In genomic region chr1:23772049-23772853, GRCh38 we compare ENCODE assay signal across 1 cellular context.
TF ChIP-seq lines count a peak whose summit lies in the region.

No MANE protein-coding gene starts in this region.

TF ChIP-seq in GM23338, 12 proteins besides CTCF, POLR2A, EP300 and RAD21:
- TF ChIP-seq ZNF462 (CRISPR knock-in tag; IDR thresholded peaks at IDR 0.05) (no peak), ZNF331 (CRISPR knock-in tag; IDR thresholded peaks at IDR 0.05; ENCODE audit: low read depth) (no peak), JUNB (IDR thresholded peaks at IDR 0.05; ENCODE audit: unreplicated experiment) (no peak), CREB1 (CRISPR knock-in tag; IDR thresholded peaks at IDR 0.05; ENCODE audit: low read depth) (no peak), ETS1 (IDR thresholded peaks at IDR 0.05) (no peak), EZH2phosphoT487 (IDR thresholded peaks at IDR 0.05; ENCODE audit: unreplicated experiment) (no peak), POLR2AphosphoS5 (IDR thresholded peaks at IDR 0.05; ENCODE audit: low read depth) (no peak), STAT1 (IDR thresholded peaks at IDR 0.05; ENCODE audit: unreplicated experiment) (no peak)
